Comparison of ENCODE assay signal across 8 cellular contexts in genomic region chr3:33717616-33717865, GRCh38. TPM values are rescaled to one million over a fixed set of nuclear protein-coding genes. Genes with fewer than 3 reads are reported as not detected.
A peak's percentile ranks its signal among the peaks of the same experiment; 100 is the strongest.
DNase-seq lines count a peak whose midpoint lies in the region; ATAC-seq and TF ChIP-seq lines count a peak whose summit lies in the region.

No MANE protein-coding gene starts in this region.

- H4K20me1 ChIP-seq in osteoblast (ENCODE audit: insufficient read depth, low read length), result no peaks in the 10 kb centered on the region

- no peaks in the 10 kb centered on the region for H3K36me3 ChIP-seq in osteoblast (ENCODE audit: insufficient read depth, low read length)

- H3K4me1 ChIP-seq in osteoblast (ENCODE audit: insufficient read depth, low read length), result peaks cover 15% of the 10 kb centered on the region

- peaks cover 14% of the 10 kb centered on the region for H3K4me1 Mint-ChIP-seq in activated CD4-positive, alpha-beta memory T cell treated with anti-CD3 and anti-CD28 coated beads, Interleukin-2, amount 10 ng/mL, durations not matched to agents 7 days and 5 days

- POLR2A ChIA-PET in activated CD4-positive, alpha-beta memory T cell treated with anti-CD3 and anti-CD28 coated beads, Interleukin-2, amount 10 ng/mL, durations not matched to agents 7 days and 5 days (lab: Charles Lee), result interaction anchor here (1.0 kb wide), 1 partner anchor 277 kb away, joined by 15 read pairs; the partner anchor contains the start of gene UBP1

- H3K4me3 Mint-ChIP-seq in activated CD4-positive, alpha-beta memory T cell treated with anti-CD3 and anti-CD28 coated beads, Interleukin-2, amount 10 ng/mL, durations not matched to agents 7 days and 5 days, result peak overlapping the region; percentile 89

- peak overlapping the region; percentile 70 for H3K27ac Mint-ChIP-seq in activated CD4-positive, alpha-beta memory T cell treated with anti-CD3 and anti-CD28 coated beads, Interleukin-2, amount 10 ng/mL, durations not matched to agents 7 days and 5 days

- peak overlapping the region; percentile 100 for H3K4me2 ChIP-seq in osteoblast (ENCODE audit: insufficient read depth, low read length)

- H3K27ac ChIP-seq in HL-60 (replicated peaks) (peak overlapping the region; percentile 83), osteoblast (ENCODE audit: low read depth, low read length) (peak overlapping the region; percentile 91)

- H3K9me3 ChIP-seq in osteoblast (ENCODE audit: low read depth, low read length), result no peaks in the 10 kb centered on the region

- H3K4me3 ChIP-seq in HL-60 (replicated peaks; ENCODE audit: insufficient read depth, low read length) (peak overlapping the region; percentile 93), fibroblast of villous mesenchyme (ENCODE audit: low read depth, low read length) (peak overlapping the region; percentile 80), osteoblast (ENCODE audit: insufficient read depth, low read length) (peak overlapping the region; percentile 87)

- H3K36me3 Mint-ChIP-seq in activated CD4-positive, alpha-beta memory T cell treated with anti-CD3 and anti-CD28 coated beads, Interleukin-2, amount 10 ng/mL, durations not matched to agents 7 days and 5 days (ENCODE audit: low read depth), result no peaks in the 10 kb centered on the region

- no peaks in the 10 kb centered on the region for H3K27me3 Mint-ChIP-seq in activated CD4-positive, alpha-beta memory T cell treated with anti-CD3 and anti-CD28 coated beads, Interleukin-2, amount 10 ng/mL, durations not matched to agents 7 days and 5 days

- ATAC-seq in GM21367 (IDR thresholded peaks at IDR 0.05; ENCODE audit: unreplicated experiment), result peak; percentile 61

- H3K27me3 ChIP-seq in HL-60 (ENCODE audit: insufficient read depth, poor library complexity, severe bottlenecking) (no peaks in the 10 kb centered on the region), osteoblast (ENCODE audit: insufficient read depth, low read length) (no peaks in the 10 kb centered on the region)

- DNase-seq in COLO668 (lab: John Stamatoyannopoulos, UW; ENCODE audit: unreplicated experiment) (peak; percentile 70), HL-60 (ENCODE audit: low read depth in 1 of 2, low spot score in 1 of 2) (peak in 1 of 2 experiments; percentile 38), fibroblast of villous mesenchyme (ENCODE audit: low read depth) (peak; percentile 75), osteoblast (ENCODE audit: insufficient read length, low spot score, missing footprints) (peak; percentile 85), NCI-H2107 (lab: John Stamatoyannopoulos, UW) (no peak), SHP77 treated with DMSO at 0.1 percent for 48 hours (lab: John Stamatoyannopoulos, UW) (no peak)
- DNase-seq in activated CD4-positive, alpha-beta memory T cell treated with anti-CD3 and anti-CD28 coated beads, Interleukin-2, amount 10 ng/mL, durations not matched to agents 7 days and 5 days, result peak; percentile 65

- no peak for TF ChIP-seq CTCF in HL-60 (IDR thresholded peaks at IDR 0.05; ENCODE audit: insufficient read depth, low read length)
- no peak for TF ChIP-seq CTCF in fibroblast of villous mesenchyme (IDR thresholded peaks at IDR 0.05; ENCODE audit: insufficient read depth, low read depth, low read length)
- no peak for TF ChIP-seq CTCF in osteoblast (IDR thresholded peaks at IDR 0.05; ENCODE audit: extremely low read depth, low read depth, low read length)

- CTCF ChIA-PET in activated CD4-positive, alpha-beta memory T cell treated with anti-CD3 and anti-CD28 coated beads, Interleukin-2, amount 10 ng/mL, durations not matched to agents 7 days and 5 days (lab: Charles Lee), result interaction anchor here (0.8 to 2.5 kb wide), 7 partner anchors 21 to 586 kb away, joined by 3 to 6 read pairs (median 3); no protein-coding TSS in a partner anchor

- no peaks in the 10 kb centered on the region for H3K9me3 Mint-ChIP-seq in activated CD4-positive, alpha-beta memory T cell treated with anti-CD3 and anti-CD28 coated beads, Interleukin-2, amount 10 ng/mL, durations not matched to agents 7 days and 5 days

- peak overlapping the region; percentile 95 for H2AFZ ChIP-seq in osteoblast (ENCODE audit: low read length)

- peaks cover 46% of the 10 kb centered on the region for H3K79me2 ChIP-seq in osteoblast (ENCODE audit: insufficient read depth, low read length)

RNA-seq across cellular contexts. Expression of gene CLASP2, which starts 0.5 kb away (rescaled TPM):
- 10 to 100 TPM; 40.6 to 43.0 TPM for total RNA-seq in activated CD4-positive, alpha-beta memory T cell treated with anti-CD3 and anti-CD28 coated beads, Interleukin-2, amount 10 ng/mL, durations not matched to agents 7 days and 5 days
- total RNA-seq in fibroblast of villous mesenchyme, result 56.7 and 64.3 TPM in 2 replicates
- total RNA-seq in osteoblast, result 52.1 and 61.0 TPM in 2 replicates

Comparison
In these comparisons a context has a peak if more than half of its experiments do, and no peak if none do; other contexts are left out.
1. DNase-seq: peak in COLO668 (single experiment), activated CD4-positive, alpha-beta memory T cell treated with anti-CD3 and anti-CD28 coated beads, Interleukin-2, amount 10 ng/mL, durations not matched to agents 7 days and 5 days (single experiment), fibroblast of villous mesenchyme (single experiment) and osteoblast (single experiment); none in NCI-H2107 (single experiment) and SHP77 treated with DMSO at 0.1 percent for 48 hours (single experiment).
2. Peak in every context shown above with its lines, with median percentiles within 50 percentile points of each other: H3K4me3 ChIP-seq.